22 cellular contexts compared by ENCODE assay signal in the genomic region with DNA sequence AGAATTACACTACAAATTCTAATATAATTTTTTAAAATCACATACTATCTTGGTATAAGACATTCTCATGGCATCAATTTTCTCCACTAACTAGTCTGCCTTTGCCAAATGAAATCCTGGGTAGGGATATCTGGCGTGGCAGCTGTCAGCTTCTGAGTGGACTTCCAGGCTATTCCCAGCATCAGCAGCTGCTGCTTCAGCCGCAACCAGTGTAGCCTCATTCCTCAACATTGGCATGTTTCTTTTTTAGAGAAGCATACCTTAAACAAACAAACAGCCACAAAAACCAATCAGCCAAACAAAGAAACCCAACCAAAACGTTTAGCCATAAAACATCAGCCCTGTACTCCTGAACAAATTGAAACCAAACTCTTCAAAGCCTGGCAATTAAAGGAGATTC.
"Had no signal": no experiment of that assay in that cellular context is flagged by ENCODE, and none has a peak within 500 bp of the region (broad histone marks: within the 10 kb centered on the region; RNA-seq: fewer than 3 reads in every experiment).

No MANE protein-coding gene starts in this region.

- H3K4me3 ChIP-seq: body of pancreas, cardiac muscle cell, esophagus squamous epithelium, gastroesophageal sphincter, sigmoid colon, tibial nerve had no signal

- ATAC-seq: activated CD8-positive, alpha-beta T cell treated with anti-CD3 and anti-CD28 coated beads, Interleukin-2, amount 10 ng/mL, durations not matched to agents 7 days and 5 days; activated naive CD8-positive, alpha-beta T cell treated with anti-CD3 and anti-CD28 coated beads, Interleukin-2, amount 50 U/mL, for 24 hours; body of pancreas; gastroesophageal sphincter; left ventricle myocardium superior; natural killer cell treated with Interleukin-12 subunit alpha and Interleukin-12 subunit beta and Interleukin-15 and Interleukin-18, amount 100 ng/mL, for 72 hours; stimulated activated naive CD8-positive, alpha-beta T cell treated with anti-CD3 and anti-CD28 coated beads, Interleukin-15, Interleukin-2, amounts not matched to agents 100 U/mL and 50 U/mL, for 24 hours had no signal

- H3K27me3 ChIP-seq: body of pancreas, esophagus squamous epithelium, gastroesophageal sphincter, sigmoid colon, tibial nerve had no signal

- H3K4me1 ChIP-seq: esophagus squamous epithelium, gastroesophageal sphincter, sigmoid colon, tibial nerve had no signal

- H3K36me3 ChIP-seq: cardiac muscle cell, gastroesophageal sphincter, tibial nerve had no signal

- DNase-seq: activated CD4-positive, alpha-beta T cell treated with anti-CD3 and anti-CD28 coated beads for 1 hour; activated CD4-positive, alpha-beta T cell treated with anti-CD3 and anti-CD28 coated beads, Interleukin-2, amount 50 U/mL, for 1 hour; activated CD8-positive, alpha-beta T cell treated with anti-CD3 and anti-CD28 coated beads, Interleukin-2, amount 10 ng/mL, durations not matched to agents 7 days and 5 days; activated gamma-delta T cell; activated naive CD4-positive, alpha-beta T cell treated with anti-CD3 and anti-CD28 coated beads, Interleukin-2, amount 50 U/mL, for 16 hours; activated naive CD8-positive, alpha-beta T cell treated with anti-CD3 and anti-CD28 coated beads, Interleukin-2, amount 50 U/mL, for 24 hours; body of pancreas; cortex of kidney; endodermal cell; esophagus squamous epithelium; head of caudate nucleus; hypothalamus; left ventricle myocardium superior; mammary epithelial cell; retina; sigmoid colon; stimulated activated CD4-positive, alpha-beta T cell treated with anti-CD3 and anti-CD28 coated beads, Interleukin-2, amount 100 ng/mL, for 48 hours; stimulated activated naive CD8-positive, alpha-beta T cell treated with anti-CD3 and anti-CD28 coated beads, Interleukin-15, Interleukin-2, amounts not matched to agents 100 U/mL and 50 U/mL, for 24 hours had no signal

- H3K27ac ChIP-seq: body of pancreas, cardiac muscle cell, esophagus squamous epithelium, gastroesophageal sphincter, sigmoid colon, tibial nerve had no signal

- H3K9me3 ChIP-seq: body of pancreas, esophagus squamous epithelium, gastroesophageal sphincter, sigmoid colon, tibial nerve had no signal
